18 cellular contexts compared by ENCODE assay signal in genomic region chr6:31048090-31048489, GRCh38. TPM values are rescaled to one million over a fixed set of nuclear protein-coding genes. Genes with fewer than 3 reads are reported as not detected.
A peak's percentile ranks its signal among the peaks of the same experiment; 100 is the strongest.
DNase-seq lines count a peak whose midpoint lies in the region; ATAC-seq and TF ChIP-seq lines count a peak whose summit lies in the region.
"Had no signal": no experiment of that assay in that cellular context is flagged by ENCODE, and none has a peak within 500 bp of the region (broad histone marks: within the 10 kb centered on the region; RNA-seq: fewer than 3 reads in every experiment).

No MANE protein-coding gene starts in this region.

- peaks cover 0 to 6% of the 10 kb centered on the region in 2 donors for H3K4me1 ChIP-seq in esophagus (ENCODE audit: control insufficient read depth in 2 of 2, insufficient read depth in 2 of 2, low read length in 1 of 2)
- H3K4me1 ChIP-seq: SJSA1 had no signal

- TF ChIP-seq CTCF in NB4 (IDR thresholded peaks at IDR 0.05; ENCODE audit: low read depth, low read length), result no peak

- no peaks in the 10 kb centered on the region for H3K36me3 ChIP-seq in esophagus (ENCODE audit: control insufficient read depth in 2 of 2, insufficient read depth in 2 of 2, low read length in 1 of 2)
- H3K36me3 ChIP-seq: BLaER1, SJSA1 had no signal

- DNase-seq in EH (ENCODE audit: low read depth) (peak; percentile 32), NB4 (ENCODE audit: low read depth) (peak; percentile 33), renal cortical epithelial cell (ENCODE audit: low read depth) (peak; percentile 64), NCI-H1092 treated with DMSO at 0.1 percent for 48 hours (lab: John Stamatoyannopoulos, UW) (no peak), NCI-H524 (lab: John Stamatoyannopoulos, UW) (no peak)
- DNase-seq: CD8-positive, alpha-beta memory T cell; H7; HFFc6; NCI-H1417; NCI-H187; NCI-H2227 treated with DMSO at 0.1 percent for 48 hours; NCI-H510A treated with DMSO at 0.1 percent for 48 hours had no signal

- H3K27ac ChIP-seq in esophagus (ENCODE audit: low read depth in 2 of 2, low read length in 1 of 2), result peak overlapping the region; percentile 57 to 73
- H3K27ac ChIP-seq: BLaER1, SJSA1 had no signal

- TF ChIP-seq POLR2A in NB4 (IDR thresholded peaks at IDR 0.05; ENCODE audit: extremely low read depth, insufficient read length), result no peak

- ATAC-seq in GM21381 (IDR thresholded peaks at IDR 0.05; ENCODE audit: unreplicated experiment), result no peak

- H3K27me3 ChIP-seq in esophagus (ENCODE audit: control insufficient read depth in 1 of 2, insufficient read depth in 2 of 2, low read length in 2 of 2), result no peaks in the 10 kb centered on the region
- H3K27me3 ChIP-seq: BLaER1, SJSA1 had no signal

- H3K4me3 ChIP-seq in NB4 (ENCODE audit: low read depth, low read length) (no peak overlapping the region), esophagus (ENCODE audit: low read depth in 1 of 2, low read length in 2 of 2) (no peak overlapping the region)
- H3K4me3 ChIP-seq: BLaER1, SJSA1 had no signal

- H3K9me3 ChIP-seq in esophagus (ENCODE audit: control insufficient read depth in 2 of 2, insufficient read depth in 1 of 2, low read depth in 1 of 2, low read length in 1 of 2), result no peaks in the 10 kb centered on the region
- H3K9me3 ChIP-seq: SJSA1 had no signal

- WGBS in esophagus, 2 donors, result 75 to 78% methylated on average over 4 of the region's 4 CpGs

RNA-seq across cellular contexts. Expression of gene MUC22, which starts 37.8 kb away (rescaled TPM):
- 1 to 10 TPM; 2.4 to 5.8 TPM for polyA plus RNA-seq in esophagus
- 0.15 TPM in 1 of 2 replicates, not detected in the other for total RNA-seq in renal cortical epithelial cell
- total RNA-seq: A673; CD8-positive, alpha-beta memory T cell; H7; HFFc6; LHCN-M2; SJSA1 had no signal
- polyA plus RNA-seq: CD8-positive, alpha-beta memory T cell had no signal

Comparison
In these comparisons a context has a peak if more than half of its experiments do, and no peak if none do; other contexts are left out.
1. DNase-seq: peak in EH (single experiment), NB4 (single experiment) and renal cortical epithelial cell (single experiment); none in NCI-H1092 treated with DMSO at 0.1 percent for 48 hours (single experiment) and NCI-H524 (0 of 2).